8 cellular contexts compared by ENCODE assay signal in genomic region chr19:45001087-45001739, GRCh38.
DNase-seq lines count a peak whose midpoint lies in the region; ATAC-seq and TF ChIP-seq lines count a peak whose summit lies in the region.

A gene with protein sequence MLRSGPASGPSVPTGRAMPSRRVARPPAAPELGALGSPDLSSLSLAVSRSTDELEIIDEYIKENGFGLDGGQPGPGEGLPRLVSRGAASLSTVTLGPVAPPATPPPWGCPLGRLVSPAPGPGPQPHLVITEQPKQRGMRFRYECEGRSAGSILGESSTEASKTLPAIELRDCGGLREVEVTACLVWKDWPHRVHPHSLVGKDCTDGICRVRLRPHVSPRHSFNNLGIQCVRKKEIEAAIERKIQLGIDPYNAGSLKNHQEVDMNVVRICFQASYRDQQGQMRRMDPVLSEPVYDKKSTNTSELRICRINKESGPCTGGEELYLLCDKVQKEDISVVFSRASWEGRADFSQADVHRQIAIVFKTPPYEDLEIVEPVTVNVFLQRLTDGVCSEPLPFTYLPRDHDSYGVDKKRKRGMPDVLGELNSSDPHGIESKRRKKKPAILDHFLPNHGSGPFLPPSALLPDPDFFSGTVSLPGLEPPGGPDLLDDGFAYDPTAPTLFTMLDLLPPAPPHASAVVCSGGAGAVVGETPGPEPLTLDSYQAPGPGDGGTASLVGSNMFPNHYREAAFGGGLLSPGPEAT (plus strand): TSS chr19:45001464. CDS start chr19:45001580, 116 bp downstream.

- H3K27me3 Mint-ChIP-seq in nephron (ENCODE audit: low read depth), result no peaks in the 10 kb centered on the region

- peak within 1 kb of the TSS; percentile 97 to 99 (median 99) for H3K4me3 Mint-ChIP-seq in nephron

- peaks cover 8% of the 10 kb centered on the region for H3K36me3 Mint-ChIP-seq in nephron (ENCODE audit: low read depth)

- TF ChIP-seq CTCF in fibroblast of pulmonary artery (IDR thresholded peaks at IDR 0.05; ENCODE audit: low read length, missing control alignments), result no peak
- TF ChIP-seq CTCF in nephron (IDR thresholded peaks at IDR 0.05; ENCODE audit: unreplicated experiment in 3 of 3), result no peak

- DNase-seq in DMS53 treated with DMSO at 0.1 percent for 48 hours (lab: John Stamatoyannopoulos, UW; ENCODE audit: unreplicated experiment), result peak; percentile 46
- peak; percentile 69 for DNase-seq in KG1 (lab: John Stamatoyannopoulos, UW)
- DNase-seq in RPMI8226, result peak; percentile 91
- DNase-seq in activated T-helper 9 cell treated with anti-CD3 and anti-CD28 coated beads, Interleukin-2, amount 50 U/mL, for 16 hours (ENCODE audit: low read depth), result peak; percentile 97
- DNase-seq in fibroblast of pulmonary artery (ENCODE audit: low read depth), result peak; percentile 90
- peak; percentile 91 for DNase-seq in stimulated activated naive CD4-positive, alpha-beta T cell treated with Interleukin-2 at 50 U/mL for 16 hours (lab: John Stamatoyannopoulos, UW)

- peak within 1 kb of the TSS; percentile 92 to 99 (median 99) for H3K27ac Mint-ChIP-seq in nephron

- H3K9me3 Mint-ChIP-seq in nephron, result no peaks in the 10 kb centered on the region

- H3K4me3 ChIP-seq in fibroblast of pulmonary artery (replicated peaks; ENCODE audit: low read depth, low read length), result peak within 1 kb of the TSS; percentile 62

- peak; percentile 54 for ATAC-seq in GM21723 (IDR thresholded peaks at IDR 0.05; ENCODE audit: unreplicated experiment)

- peaks cover 6% of the 10 kb centered on the region for H3K4me1 Mint-ChIP-seq in nephron

Comparison
In these comparisons a context has a peak if more than half of its experiments do, and no peak if none do; other contexts are left out.
1. Peak in every context shown above with its lines: DNase-seq, ATAC-seq and H3K4me3 ChIP-seq.
2. DNase-seq: peak in every context shown above with its lines; median percentile 97 in activated T-helper 9 cell treated with anti-CD3 and anti-CD28 coated beads, Interleukin-2, amount 50 U/mL, for 16 hours; 91 in RPMI8226; 91 in stimulated activated naive CD4-positive, alpha-beta T cell treated with Interleukin-2 at 50 U/mL for 16 hours; 90 in fibroblast of pulmonary artery; 69 in KG1; 46 in DMS53 treated with DMSO at 0.1 percent for 48 hours.